In the genomic region with DNA sequence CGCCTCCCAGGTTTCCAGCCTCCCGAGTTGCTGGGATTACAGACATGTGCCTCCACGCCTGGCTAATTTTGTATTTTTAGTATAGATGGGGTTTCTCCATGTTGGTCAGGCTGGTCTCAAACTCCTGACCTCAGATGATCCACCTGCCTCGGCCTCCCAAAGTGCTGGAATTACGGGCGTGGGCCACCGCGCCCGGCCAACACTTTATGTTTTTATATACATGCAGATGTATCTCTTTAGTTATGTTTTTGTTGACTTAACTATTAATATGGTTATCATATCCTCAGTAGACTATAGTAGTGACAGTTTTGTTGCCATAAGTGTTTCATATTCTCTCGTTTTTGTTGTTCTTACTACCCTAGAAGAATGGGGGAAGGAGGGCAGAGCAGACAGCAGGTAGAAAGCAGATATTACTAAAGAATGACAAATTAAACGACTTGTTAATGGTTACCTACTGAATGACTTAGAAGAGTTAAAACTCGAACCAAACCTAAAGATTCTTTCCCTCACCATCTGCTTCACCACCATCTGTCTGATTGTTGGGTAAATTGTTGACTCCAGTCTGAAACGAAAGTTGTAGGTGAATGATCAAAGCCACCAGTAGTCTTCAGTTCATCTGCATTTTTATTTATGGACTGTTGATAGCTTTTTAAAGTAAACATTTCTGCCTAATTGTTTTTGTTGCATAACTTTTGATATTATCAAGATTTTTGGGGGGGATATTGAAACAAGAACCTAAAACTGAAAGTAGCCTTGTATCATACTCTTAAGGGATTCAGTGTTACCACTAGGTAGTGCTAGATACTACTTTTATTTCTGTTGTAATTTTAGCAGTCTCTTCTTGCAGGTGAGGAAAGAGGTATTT, we compare ENCODE assay signal across 8 cellular contexts.
A peak's percentile ranks its signal among the peaks of the same experiment; 100 is the strongest.
DNase-seq lines count a peak whose midpoint lies in the region; ATAC-seq, FAIRE-seq and TF ChIP-seq lines count a peak whose summit lies in the region.

No MANE protein-coding gene starts in this region.

- H3K36me3 ChIP-seq in esophagus squamous epithelium (peaks cover 0 to 92% (median 4%) of the 10 kb centered on the region in 3 donors), psoas muscle (ENCODE audit: insufficient read depth in 1 of 2, low read depth in 1 of 2) (peaks cover 2 to 83% of the 10 kb centered on the region in 2 donors)

- H3K9me3 ChIP-seq in esophagus squamous epithelium, result no peaks in the 10 kb centered on the region
- H3K9me3 ChIP-seq in psoas muscle, result no peaks in the 10 kb centered on the region

- TF ChIP-seq CTCF in esophagus squamous epithelium (IDR thresholded peaks at IDR 0.05), result peak in 5 of 6 experiments; percentile 20 to 58 (median 41)
- peak; percentile 50 for TF ChIP-seq CTCF in psoas muscle (IDR thresholded peaks at IDR 0.05)

- H3K4me1 ChIP-seq in esophagus squamous epithelium (no peaks in the 10 kb centered on the region), psoas muscle (no peaks in the 10 kb centered on the region)

- H3K27ac ChIP-seq in esophagus squamous epithelium (no peak overlapping the region), psoas muscle (no peak overlapping the region), substantia nigra (ENCODE audit: low read depth, low read length, poor library complexity, severe bottlenecking) (no peak overlapping the region)

- intact Hi-C loops in esophagus squamous epithelium (cut with DNase I), result no loop called here
- intact Hi-C loops in psoas muscle (cut with DNase I), result loop anchor here in 1 of 2 donors (2.0 to 5.0 kb wide), 2 partner anchors 163 to 336 kb away; partner anchors contain the start of gene RNF7

- no peak for TF ChIP-seq POLR2A in esophagus squamous epithelium (IDR thresholded peaks at IDR 0.05)

- WGBS in esophagus squamous epithelium, 2 donors, result 81 to 84% methylated on average over 13 of the region's 13 CpGs
- 81 to 86% (median 86%) methylated on average over 13 of the region's 13 CpGs for WGBS in psoas muscle, 3 donors

- FAIRE-seq in A204.1 (lab: Jason Lieb, UNC) (peak; percentile 94), G401.6 (lab: Jason Lieb, UNC) (peak; percentile 91)

- ATAC-seq in psoas muscle, result peak in 2 of 4 donors; percentile 47 to 53

- H3K4me3 ChIP-seq in esophagus squamous epithelium, result no peak overlapping the region
- no peak overlapping the region for H3K4me3 ChIP-seq in psoas muscle

- H3K27me3 ChIP-seq in esophagus squamous epithelium (no peaks in the 10 kb centered on the region), psoas muscle (ENCODE audit: insufficient read depth in 3 of 3, low read length in 2 of 3) (no peaks in the 10 kb centered on the region)

- DNase-seq in HT-29 (ENCODE audit: low spot score) (peak; percentile 40), SKM-1 treated with dmso at 0.1 percent for 144 hours (lab: John Stamatoyannopoulos, UW; ENCODE audit: unreplicated experiment) (peak; percentile 32), esophagus squamous epithelium (lab: John Stamatoyannopoulos, UW) (no peak), psoas muscle (no peak), NCI-H446 treated with DMSO at 0.1 percent for 48 hours (lab: John Stamatoyannopoulos, UW) (no peak), substantia nigra (lab: John Stamatoyannopoulos, UW) (no peak)

Comparison
In these comparisons a context has a peak if more than half of its experiments do, and no peak if none do; other contexts are left out.
1. DNase-seq: peak in HT-29 (single experiment) and SKM-1 treated with dmso at 0.1 percent for 144 hours (single experiment); none in esophagus squamous epithelium (single experiment), psoas muscle (0 of 2), NCI-H446 treated with DMSO at 0.1 percent for 48 hours (single experiment) and substantia nigra (0 of 49).